7 cellular contexts compared by ENCODE assay signal in genomic region chr17:30711176-30711575, GRCh38.
DNase-seq lines count a peak whose midpoint lies in the region; ATAC-seq, FAIRE-seq and TF ChIP-seq lines count a peak whose summit lies in the region.
"Not testable (repeated sequence)": the region's sequence is repeated elsewhere in the genome, so short reads cannot be mapped to it uniquely, and the experiment has no call there.

No MANE protein-coding gene starts in this region.

- H3K4me3 Mint-ChIP-seq in GM23338: peak overlapping the region; percentile 92
- peak overlapping the region; percentile 68 for H3K4me3 Mint-ChIP-seq in activated CD4-positive, alpha-beta memory T cell treated with anti-CD3 and anti-CD28 coated beads, Interleukin-2, amount 10 ng/mL, durations not matched to agents 7 days and 5 days

- ATAC-seq in GM23338: not testable (repeated sequence)

- H3K27ac ChIP-seq in GM23338 (ENCODE audit: low read depth) (peak overlapping the region; percentile 72; the same call in 1 of the 2 replicates), OCI-LY1 (ENCODE audit: low read depth, low read length, poor library complexity, severe bottlenecking) (peak overlapping the region; percentile 71), esophagus squamous epithelium (peak overlapping the region in 2 of 4 donors; percentile 68 to 86)
- H3K27ac ChIP-seq in kidney (ENCODE audit: low read depth in 2 of 2, low read length in 2 of 2); ovary: not testable (repeated sequence)

- H2AFZ ChIP-seq in GM23338; OCI-LY1 (ENCODE audit: low read length): not testable (repeated sequence)

- not testable (repeated sequence) for H3K9me3 Mint-ChIP-seq in GM23338; activated CD4-positive, alpha-beta memory T cell treated with anti-CD3 and anti-CD28 coated beads, Interleukin-2, amount 10 ng/mL, durations not matched to agents 7 days and 5 days

- peaks cover 46% of the 10 kb centered on the region for H3K4me1 Mint-ChIP-seq in GM23338
- H3K4me1 Mint-ChIP-seq in activated CD4-positive, alpha-beta memory T cell treated with anti-CD3 and anti-CD28 coated beads, Interleukin-2, amount 10 ng/mL, durations not matched to agents 7 days and 5 days: peaks cover 31% of the 10 kb centered on the region

- H3K9me2 ChIP-seq in GM23338 (ENCODE audit: insufficient read depth); OCI-LY1 (ENCODE audit: low read depth, low read length): not testable (repeated sequence)

- TF ChIP-seq EP300 in ovary (IDR thresholded peaks at IDR 0.05): not testable (repeated sequence)

- H3K4me3 ChIP-seq in GM23338 (peak overlapping the region; percentile 85), OCI-LY1 (ENCODE audit: low read depth, low read length, poor library complexity, severe bottlenecking) (peak overlapping the region; percentile 77), astrocyte of the cerebellum (ENCODE audit: low read depth, low read length) (peak overlapping the region; percentile 67), esophagus squamous epithelium (peak overlapping the region in 3 of 4 donors; percentile 65 to 96 (median 88)), kidney (ENCODE audit: low read length in 2 of 2) (peak overlapping the region in 1 of 2 donors; percentile 59), ovary (peak overlapping the region; percentile 77)

- H3K79me2 ChIP-seq in GM23338 (replicated peaks; ENCODE audit: insufficient read depth): peaks cover 78% of the 10 kb centered on the region
- H3K79me2 ChIP-seq in OCI-LY1 (ENCODE audit: insufficient read depth, low read length): peaks cover 49% of the 10 kb centered on the region

- not testable (repeated sequence) for FAIRE-seq in kidney (lab: Jason Lieb, UNC)

- intact Hi-C loops in esophagus squamous epithelium (cut with DNase I); kidney (cut with DNase I); ovary (cut with DNase I): not testable (repeated sequence)

- H3F3A ChIP-seq in GM23338 (replicated peaks; ENCODE audit: low read depth); OCI-LY1 (ENCODE audit: insufficient read depth, low read length): not testable (repeated sequence)

- H3K9ac ChIP-seq in OCI-LY1 (ENCODE audit: low read length): peak overlapping the region; percentile 74; the same call in 1 of the 2 replicates
- not testable (repeated sequence) for H3K9ac ChIP-seq in kidney (ENCODE audit: low read length in 2 of 2)

- peak overlapping the region; percentile 94 for H3K27ac Mint-ChIP-seq in GM23338
- H3K27ac Mint-ChIP-seq in activated CD4-positive, alpha-beta memory T cell treated with anti-CD3 and anti-CD28 coated beads, Interleukin-2, amount 10 ng/mL, durations not matched to agents 7 days and 5 days: not testable (repeated sequence)

- not testable (repeated sequence) for H3K9me3 ChIP-seq in OCI-LY1 (ENCODE audit: low read length); esophagus squamous epithelium; kidney (ENCODE audit: control insufficient read depth in 1 of 2, low read length in 2 of 2); ovary

- POLR2A ChIA-PET in activated CD4-positive, alpha-beta memory T cell treated with anti-CD3 and anti-CD28 coated beads, Interleukin-2, amount 10 ng/mL, durations not matched to agents 7 days and 5 days (lab: Charles Lee): not testable (repeated sequence)

- peaks cover 11% of the 10 kb centered on the region for H4K20me1 ChIP-seq in GM23338 (replicated peaks; ENCODE audit: insufficient read depth)
- H4K20me1 ChIP-seq in OCI-LY1 (ENCODE audit: insufficient read depth, low read length): not testable (repeated sequence)

- in situ Hi-C loops in astrocyte of the cerebellum (cut with HindIII; ENCODE audit: low sequenced_read_pairs): not testable (repeated sequence)

- not testable (repeated sequence) for DNase-seq in GM23338 (ENCODE audit: low spot score); activated CD4-positive, alpha-beta memory T cell treated with anti-CD3 and anti-CD28 coated beads, Interleukin-2, amount 10 ng/mL, durations not matched to agents 7 days and 5 days; astrocyte of the cerebellum (ENCODE audit: low read depth); esophagus squamous epithelium (lab: John Stamatoyannopoulos, UW); ovary
- DNase-seq in kidney: peak; percentile 54

- not testable (repeated sequence) for TF ChIP-seq CTCF in GM23338 (conservative IDR thresholded peaks at IDR 0.05; ENCODE audit: low read depth in 2 of 2); OCI-LY1 (IDR thresholded peaks at IDR 0.05; ENCODE audit: low read length); astrocyte of the cerebellum (IDR thresholded peaks at IDR 0.05; ENCODE audit: low read depth, low read length, missing control alignments); esophagus squamous epithelium (IDR thresholded peaks at IDR 0.05); kidney (IDR thresholded peaks at IDR 0.05; ENCODE audit: borderline replicate concordance, extremely low read depth, insufficient read depth); ovary (IDR thresholded peaks at IDR 0.05)

- H3K4me2 ChIP-seq in GM23338: peak overlapping the region; percentile 96
- peak overlapping the region; percentile 98 for H3K4me2 ChIP-seq in OCI-LY1 (ENCODE audit: low read length)

- not testable (repeated sequence) for H3K27me3 ChIP-seq in GM23338 (ENCODE audit: insufficient read depth); OCI-LY1 (ENCODE audit: insufficient read depth, low read length); ovary
- H3K27me3 ChIP-seq in esophagus squamous epithelium: peaks cover 0 to 18% (median 0%) of the 10 kb centered on the region in 4 donors

- peaks cover 32% of the 10 kb centered on the region for H3K27me3 Mint-ChIP-seq in GM23338 (ENCODE audit: insufficient read depth, low read depth, poor library complexity)
- H3K27me3 Mint-ChIP-seq in activated CD4-positive, alpha-beta memory T cell treated with anti-CD3 and anti-CD28 coated beads, Interleukin-2, amount 10 ng/mL, durations not matched to agents 7 days and 5 days: peaks cover 45% of the 10 kb centered on the region

- whole genome bisulfite sequencing in esophagus squamous epithelium, 2 donors: 73 to 77% methylated on average over 6 of the region's 8 CpGs
- WGBS in ovary, 3 donors: 72 to 75% (median 74%) methylated on average over 8 of the region's 8 CpGs

- not testable (repeated sequence) for H3K36me3 ChIP-seq in GM23338 (ENCODE audit: insufficient read depth); OCI-LY1 (ENCODE audit: insufficient read depth, low read length); esophagus squamous epithelium; kidney (ENCODE audit: control insufficient read depth in 1 of 2, insufficient read depth in 2 of 2, low read length in 2 of 2); ovary

- CTCF ChIA-PET in activated CD4-positive, alpha-beta memory T cell treated with anti-CD3 and anti-CD28 coated beads, Interleukin-2, amount 10 ng/mL, durations not matched to agents 7 days and 5 days (lab: Charles Lee): not testable (repeated sequence)

- peaks cover 22% of the 10 kb centered on the region for H3K4me1 ChIP-seq in GM23338 (ENCODE audit: insufficient read depth)
- H3K4me1 ChIP-seq in OCI-LY1 (ENCODE audit: insufficient read depth, low read length, severe bottlenecking): peaks cover 57% of the 10 kb centered on the region
- H3K4me1 ChIP-seq in esophagus squamous epithelium: peaks cover 10 to 55% (median 15%) of the 10 kb centered on the region in 3 donors
- H3K4me1 ChIP-seq in kidney (ENCODE audit: control insufficient read depth in 1 of 2, insufficient read depth in 1 of 2, low read depth in 1 of 2, low read length in 2 of 2); ovary (ENCODE audit: insufficient read depth): not testable (repeated sequence)

- peaks cover 13% of the 10 kb centered on the region for H3K36me3 Mint-ChIP-seq in GM23338 (ENCODE audit: low read depth)
- H3K36me3 Mint-ChIP-seq in activated CD4-positive, alpha-beta memory T cell treated with anti-CD3 and anti-CD28 coated beads, Interleukin-2, amount 10 ng/mL, durations not matched to agents 7 days and 5 days (ENCODE audit: low read depth): not testable (repeated sequence)

- TF ChIP-seq POLR2A in esophagus squamous epithelium (IDR thresholded peaks at IDR 0.05); ovary (IDR thresholded peaks at IDR 0.05): not testable (repeated sequence)
